Comparison of ENCODE assay signal across 16 cellular contexts in the genomic region with DNA sequence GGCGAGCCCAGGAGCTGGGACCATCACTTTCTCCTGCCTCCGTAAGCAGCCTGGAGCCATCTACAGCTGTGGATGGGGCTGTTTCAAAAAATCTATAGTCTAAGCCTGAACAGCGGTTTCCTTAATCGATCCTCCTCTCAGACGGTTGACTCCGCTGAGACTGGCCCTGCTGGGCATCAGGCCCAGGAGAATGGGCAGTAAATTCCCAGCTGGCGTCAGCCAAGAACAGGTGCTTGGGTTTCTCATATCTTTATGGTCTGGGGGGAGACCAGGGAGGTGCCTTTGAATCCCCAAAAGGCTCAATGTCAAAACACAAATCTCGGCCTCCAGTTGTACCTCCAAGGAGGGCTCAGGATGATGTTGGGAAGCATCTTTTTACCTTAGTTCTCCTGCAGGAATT. TPM values are rescaled to one million over a fixed set of nuclear protein-coding genes. Genes with fewer than 3 reads are reported as not detected.
DNase-seq lines count a peak whose midpoint lies in the region; ATAC-seq and TF ChIP-seq lines count a peak whose summit lies in the region.
"Had no signal": no experiment of that assay in that cellular context is flagged by ENCODE, and none has a peak within 500 bp of the region (broad histone marks: within the 10 kb centered on the region; RNA-seq: fewer than 3 reads in every experiment).

No MANE protein-coding gene starts in this region.

- no peak overlapping the region for H3K27ac ChIP-seq in SJCRH30
- no peak overlapping the region for H3K27ac ChIP-seq in CD4-positive, alpha-beta T cell (ENCODE audit: low read depth, low read length)
- H3K27ac ChIP-seq: BLaER1 had no signal

- H3K36me3 Mint-ChIP-seq in CD4-positive, alpha-beta T cell (ENCODE audit: low read depth) = no peaks in the 10 kb centered on the region

- H3K27ac Mint-ChIP-seq in CD4-positive, alpha-beta T cell = no peak overlapping the region

- POLR2A ChIA-PET in CD4-positive, alpha-beta T cell (lab: Charles Lee) = no interaction called here

- H3K36me3 ChIP-seq in SJCRH30 = no peaks in the 10 kb centered on the region
- H3K36me3 ChIP-seq: BLaER1 had no signal

- H3K9me3 Mint-ChIP-seq in CD4-positive, alpha-beta T cell = no peaks in the 10 kb centered on the region
- H3K9me3 Mint-ChIP-seq: GM23338 had no signal

- no peak for ATAC-seq in GM21576 (IDR thresholded peaks at IDR 0.05; ENCODE audit: unreplicated experiment)
- ATAC-seq in HG03135 (IDR thresholded peaks at IDR 0.05; ENCODE audit: unreplicated experiment) = no peak
- no peak for ATAC-seq in CD4-positive, alpha-beta T cell (ENCODE audit: poor library complexity)

- no peak overlapping the region for H3K4me3 ChIP-seq in SJCRH30
- H3K4me3 ChIP-seq: BLaER1, GM23338 had no signal

- peak; percentile 31 for DNase-seq in NCI-H2196 (lab: John Stamatoyannopoulos, UW; ENCODE audit: unreplicated experiment)
- DNase-seq in NCI-H2196 treated with DMSO at 0.1 percent for 48 hours (lab: John Stamatoyannopoulos, UW; ENCODE audit: unreplicated experiment) = no peak
- peak; percentile 23 to 53 for DNase-seq in SJCRH30
- DNase-seq in myocyte (ENCODE audit: low read depth) = peak; percentile 3
- DNase-seq in amniotic stem cell (lab: John Stamatoyannopoulos, UW) = no peak
- no peak for DNase-seq in CD4-positive, alpha-beta T cell
- DNase-seq: 8988T, AML-193, DMS79 treated with DMSO at 0.1 percent for 48 hours, EL, H7 had no signal

- no peaks in the 10 kb centered on the region for H3K27me3 Mint-ChIP-seq in CD4-positive, alpha-beta T cell

- TF ChIP-seq CTCF in CD4-positive, alpha-beta T cell (IDR thresholded peaks at IDR 0.05) = no peak

- no peaks in the 10 kb centered on the region for H3K9me3 ChIP-seq in SJCRH30 (replicated peaks)
- no peaks in the 10 kb centered on the region for H3K9me3 ChIP-seq in CD4-positive, alpha-beta T cell (ENCODE audit: control insufficient read depth, low read length)
- H3K9me3 ChIP-seq: BLaER1 had no signal

- no peak overlapping the region for H3K4me3 Mint-ChIP-seq in CD4-positive, alpha-beta T cell
- H3K4me3 Mint-ChIP-seq: GM23338 had no signal

- H3K4me1 ChIP-seq in SJCRH30 = no peaks in the 10 kb centered on the region
- H3K4me1 ChIP-seq: BLaER1 had no signal

- H3K27me3 ChIP-seq in SJCRH30 = no peaks in the 10 kb centered on the region
- no peaks in the 10 kb centered on the region for H3K27me3 ChIP-seq in CD4-positive, alpha-beta T cell (ENCODE audit: control insufficient read depth, insufficient read depth, low read length)
- H3K27me3 ChIP-seq: BLaER1 had no signal

- CTCF ChIA-PET in CD4-positive, alpha-beta T cell (lab: Charles Lee) = no interaction called here

- intact Hi-C loops in CD4-positive, alpha-beta T cell (cut with DNase I, micrococcal nuclease) = no loop called here

- no peaks in the 10 kb centered on the region for H3K4me1 Mint-ChIP-seq in CD4-positive, alpha-beta T cell (ENCODE audit: low read depth)

RNA-seq across cellular contexts. Expression of a gene that starts 44.8 kb away (rescaled TPM):
- 0.34 and 0.38 TPM in 2 replicates for total RNA-seq in SJCRH30 (2014; rRNA removed; shearing (Covaris generic))
- total RNA-seq in myocyte = 0.03 and 0.16 TPM in 2 replicates
- 0.01 TPM for polyA plus RNA-seq in myocyte (2012)
- total RNA-seq in CD4-positive, alpha-beta T cell = not detected
- total RNA-seq: HT-29 had no signal

Comparison
In these comparisons a context has a peak if more than half of its experiments do, and no peak if none do; other contexts are left out.
1. DNase-seq: peak in NCI-H2196 (single experiment), SJCRH30 (2 of 2) and myocyte (single experiment); none in NCI-H2196 treated with DMSO at 0.1 percent for 48 hours (single experiment), amniotic stem cell (single experiment) and CD4-positive, alpha-beta T cell (0 of 10).